In the genomic region with DNA sequence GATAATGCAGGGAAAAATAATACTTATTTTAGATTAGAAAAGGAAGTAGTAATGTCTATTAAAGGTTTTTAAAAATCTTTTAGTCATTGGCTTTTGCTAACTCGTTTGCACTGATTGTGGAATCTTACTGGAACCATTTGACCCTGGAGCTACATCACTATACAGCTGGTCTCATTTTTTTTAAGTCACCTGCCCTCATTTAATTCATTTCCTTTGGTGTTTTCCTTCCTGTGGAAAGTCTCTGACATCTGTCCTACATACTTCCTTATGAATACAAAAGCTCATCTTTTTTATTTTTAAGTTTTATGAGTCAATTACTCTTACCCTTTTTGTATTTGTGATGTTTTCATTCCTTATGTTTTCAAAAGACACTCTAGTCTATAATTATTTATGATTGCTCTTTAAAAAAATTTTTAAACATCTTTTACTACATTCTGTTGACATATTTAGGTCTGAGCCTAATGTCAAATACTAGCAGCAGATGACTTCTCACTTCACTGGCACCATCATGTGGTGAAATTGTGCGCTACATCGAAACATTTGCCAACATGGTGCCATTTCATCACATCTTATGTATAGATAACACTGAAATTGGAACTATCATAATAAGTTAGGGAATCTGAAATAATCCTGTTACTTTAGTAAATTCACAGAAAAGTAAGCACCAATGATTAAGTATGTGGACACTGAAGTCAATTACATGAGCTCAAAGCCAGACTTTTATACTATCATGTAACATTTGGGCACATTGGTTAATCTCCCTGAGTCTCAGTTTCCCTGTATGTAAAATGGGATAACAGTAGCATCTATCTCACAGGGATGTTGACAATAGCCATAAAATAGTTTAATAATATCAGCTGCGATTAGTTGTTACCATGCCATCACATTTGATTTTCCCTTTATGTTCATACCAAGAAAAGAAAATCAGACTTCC, we compare ENCODE assay signal across 8 cellular contexts. TPM values are rescaled to one million over a fixed set of nuclear protein-coding genes. Genes with fewer than 3 reads are reported as not detected.
DNase-seq lines count a peak whose midpoint lies in the region; ATAC-seq and TF ChIP-seq lines count a peak whose summit lies in the region.

No MANE protein-coding gene starts in this region.

- TF ChIP-seq CTCF in Calu3 (IDR thresholded peaks at IDR 0.05; ENCODE audit: unreplicated experiment): peak; percentile 39

- ATAC-seq in GM19463 (IDR thresholded peaks at IDR 0.05; ENCODE audit: unreplicated experiment) (peak; percentile 43), right cardiac atrium (peak in 1 of 2 donors; percentile 50), GM18519 (IDR thresholded peaks at IDR 0.05; ENCODE audit: low FRiP score, unreplicated experiment) (no peak)

- intact Hi-C loops in Calu3 (cut with micrococcal nuclease; ENCODE audit: unreplicated experiment): loop anchor here (1.0 to 10.0 kb wide), 4 partner anchors 52 to 393 kb away; no protein-coding TSS in a partner anchor
- intact Hi-C loops in right cardiac atrium (cut with DNase I): loop anchor here (5.0 to 10.0 kb wide), 4 partner anchors 375 to 455 kb away; no protein-coding TSS in a partner anchor

- no peak overlapping the region for H3K27ac ChIP-seq in right cardiac atrium (ENCODE audit: low read length)

- H3K36me3 Mint-ChIP-seq in Calu3 (ENCODE audit: insufficient read depth, unreplicated experiment): no peaks in the 10 kb centered on the region

- no TSS peak for BruUV-seq in Calu3 (replicated peaks; lab: Mats Ljungman, UMichigan)

- H3K27me3 Mint-ChIP-seq in Calu3 (ENCODE audit: unreplicated experiment): no peaks in the 10 kb centered on the region

- no peak overlapping the region for H3K4me3 Mint-ChIP-seq in Calu3 (ENCODE audit: low read depth, unreplicated experiment)

- peak; percentile 63 for DNase-seq in Calu3
- peak; percentile 65 to 73 for DNase-seq in Kasumi-1 (lab: John Stamatoyannopoulos, UW)
- DNase-seq in T follicular helper cell (ENCODE audit: low read depth): peak; percentile 37
- DNase-seq in amniotic epithelial cell (ENCODE audit: low read depth): peak; percentile 68
- DNase-seq in right cardiac atrium: peak; percentile 25 to 71 (median 43)
- peak; percentile 43 for DNase-seq in smooth muscle cell of the brain vasculature (ENCODE audit: low read depth, low spot score)

- no peaks in the 10 kb centered on the region for H3K9me3 Mint-ChIP-seq in Calu3 (ENCODE audit: low read depth, unreplicated experiment)

- no peaks in the 10 kb centered on the region for H3K9me3 ChIP-seq in right cardiac atrium (ENCODE audit: control insufficient read depth, low read length)

- H3K4me1 ChIP-seq in right cardiac atrium (ENCODE audit: control insufficient read depth, insufficient read depth, low read length): no peaks in the 10 kb centered on the region

- no peak overlapping the region for H3K4me3 ChIP-seq in right cardiac atrium (ENCODE audit: low read length)

- H3K27ac Mint-ChIP-seq in Calu3 (ENCODE audit: unreplicated experiment): no peak overlapping the region

- no peaks in the 10 kb centered on the region for H3K27me3 ChIP-seq in right cardiac atrium (ENCODE audit: control insufficient read depth, insufficient read depth)

- CTCF ChIA-PET in Calu3 (lab: Charles Lee): interaction anchor here (1.0 kb wide), 2 partner anchors 376 to 393 kb away, joined by 6 to 9 read pairs; no protein-coding TSS in a partner anchor

- H3K4me1 Mint-ChIP-seq in Calu3 (ENCODE audit: low read depth, unreplicated experiment): peaks cover 21% of the 10 kb centered on the region

- WGBS in right cardiac atrium: 54% methylated on average over 4 of the region's 4 CpGs

RNA-seq across cellular contexts. Expression of a gene that starts 9.4 kb away (rescaled TPM):
- total RNA-seq in Calu3 (2022): 5.0 TPM in 2 replicates
- 10 to 100 TPM in 1 of 4 donors, 1 to 10 TPM in 3; 7.9 to 10.6 (median 8.3) TPM for total RNA-seq in right cardiac atrium
- 3.4 TPM for polyA plus RNA-seq in right cardiac atrium
